ENCODE assay signal across 8 cellular contexts in genomic region chr2:198374375-198375072, GRCh38.
DNase-seq lines count a peak whose midpoint lies in the region; ATAC-seq, FAIRE-seq and TF ChIP-seq lines count a peak whose summit lies in the region.

No MANE protein-coding gene starts in this region.

- FAIRE-seq in H54 (lab: Jason Lieb, UNC) = peak; percentile 95
- no peak for FAIRE-seq in urothelium cell line (lab: Jason Lieb, UNC)

- DNase-seq in COLO668 (lab: John Stamatoyannopoulos, UW; ENCODE audit: unreplicated experiment) (peak; percentile 63), H54 (ENCODE audit: insufficient read length, low spot score) (peak; percentile 3), NCI-H69 (lab: John Stamatoyannopoulos, UW) (peak; percentile 75), astrocyte of the cerebellum (ENCODE audit: low read depth) (peak; percentile 74), left lung (no peak), urothelium cell line (ENCODE audit: low spot score) (peak; percentile 35)
- DNase-seq in activated CD8-positive, alpha-beta memory T cell treated with anti-CD3 and anti-CD28 coated beads, Interleukin-2, amount 50 U/mL, for 48 hours = no peak

- H3K4me1 ChIP-seq in left lung = no peaks in the 10 kb centered on the region

- H3K9me3 ChIP-seq in left lung = no peaks in the 10 kb centered on the region

- TF ChIP-seq CTCF in astrocyte of the cerebellum (IDR thresholded peaks at IDR 0.05; ENCODE audit: low read depth, low read length, missing control alignments) = peak; percentile 84
- peak; percentile 67 to 68 for TF ChIP-seq CTCF in left lung (IDR thresholded peaks at IDR 0.05)

- H3K36me3 ChIP-seq in left lung = no peaks in the 10 kb centered on the region

- H3K4me3 ChIP-seq in astrocyte of the cerebellum (ENCODE audit: low read depth, low read length) = no peak overlapping the region
- no peak overlapping the region for H3K4me3 ChIP-seq in left lung

- ATAC-seq in left lung (peak; percentile 74), HG03108 (IDR thresholded peaks at IDR 0.05; ENCODE audit: unreplicated experiment) (no peak)

- intact Hi-C loops in left lung (cut with DNase I) = no loop called here

- H3K27me3 ChIP-seq in left lung = no peaks in the 10 kb centered on the region

- in situ Hi-C loops in astrocyte of the cerebellum (cut with HindIII; ENCODE audit: low sequenced_read_pairs) = no loop called here

- TF ChIP-seq POLR2A in H54 (IDR thresholded peaks at IDR 0.05; ENCODE audit: low read depth, low read length) = no peak

- no peak overlapping the region for H3K27ac ChIP-seq in left lung

Comparison
In these comparisons a context has a peak if more than half of its experiments do, and no peak if none do; other contexts are left out.
1. DNase-seq: peak in COLO668 (single experiment), H54 (single experiment), NCI-H69 (single experiment), astrocyte of the cerebellum (single experiment) and urothelium cell line (single experiment); none in left lung (0 of 2) and activated CD8-positive, alpha-beta memory T cell treated with anti-CD3 and anti-CD28 coated beads, Interleukin-2, amount 50 U/mL, for 48 hours (single experiment).